12 cellular contexts compared by ENCODE assay signal in genomic region chr22:49923445-49923844, GRCh38. TPM values are rescaled to one million over a fixed set of nuclear protein-coding genes. Genes with fewer than 3 reads are reported as not detected.
A peak's percentile ranks its signal among the peaks of the same experiment; 100 is the strongest.
DNase-seq lines count a peak whose midpoint lies in the region; ATAC-seq and TF ChIP-seq lines count a peak whose summit lies in the region.
"Had no signal": no experiment of that assay in that cellular context is flagged by ENCODE, and none has a peak within 500 bp of the region (broad histone marks: within the 10 kb centered on the region; RNA-seq: fewer than 3 reads in every experiment).

No MANE protein-coding gene starts in this region.

- H3K4me1 Mint-ChIP-seq in activated naive CD4-positive, alpha-beta T cell treated with anti-CD3 and anti-CD28 coated beads, Interleukin-2, amount 50 U/mL, for 24 hours: peaks cover 36% of the 10 kb centered on the region
- peaks cover 10% of the 10 kb centered on the region for H3K4me1 Mint-ChIP-seq in chondrocyte (ENCODE audit: low read depth)
- H3K4me1 Mint-ChIP-seq in stimulated activated memory B cell treated with anti-CD40 and anti-IgM and Interleukin-4, amounts not matched to agents 10 μg/mL and 1 μg/mL and 100 μg/mL, for 72 hours: peaks cover 68% of the 10 kb centered on the region

- intact Hi-C loops in left lung (cut with DNase I): loop anchor here in 1 of 2 donors (10.0 kb wide), 2 partner anchors 61 to 129 kb away; no protein-coding TSS in a partner anchor
- intact Hi-C loops in upper lobe of right lung (cut with DNase I): no loop called here
- intact Hi-C loops in colonic mucosa (cut with DNase I): loop anchor here (10.0 kb wide), 1 partner anchor 221 kb away; no protein-coding TSS in a partner anchor

- H3K9me2 ChIP-seq in OCI-LY1 (ENCODE audit: low read depth, low read length): no peaks in the 10 kb centered on the region

- no peaks in the 10 kb centered on the region for H3K9me3 Mint-ChIP-seq in activated naive CD4-positive, alpha-beta T cell treated with anti-CD3 and anti-CD28 coated beads, Interleukin-2, amount 50 U/mL, for 24 hours
- H3K9me3 Mint-ChIP-seq in activated naive CD4-positive, alpha-beta T cell treated with anti-CD3 and anti-CD28 coated beads, Interleukin-2, amount 50 U/mL, for 72 hours: no peaks in the 10 kb centered on the region
- H3K9me3 Mint-ChIP-seq in chondrocyte (ENCODE audit: low read depth): no peaks in the 10 kb centered on the region
- no peaks in the 10 kb centered on the region for H3K9me3 Mint-ChIP-seq in stimulated activated memory B cell treated with anti-CD40 and anti-IgM and Interleukin-4, amounts not matched to agents 10 μg/mL and 1 μg/mL and 100 μg/mL, for 72 hours
- H3K9me3 Mint-ChIP-seq: stimulated activated naive CD8-positive, alpha-beta T cell treated with anti-CD3 and anti-CD28 coated beads, Interleukin-15, Interleukin-2, amounts not matched to agents 100 ng/mL and 50 ng/mL, for 24 hours had no signal

- peak overlapping the region; percentile 69 for H3K4me2 ChIP-seq in OCI-LY1 (ENCODE audit: low read length)

- DNase-seq in activated naive CD4-positive, alpha-beta T cell treated with anti-CD3 and anti-CD28 coated beads, Interleukin-2, amount 50 U/mL, for 72 hours (ENCODE audit: low spot score in 2 of 2): no peak
- DNase-seq in chondrocyte (ENCODE audit: low spot score) (no peak), left lung (no peak), upper lobe of right lung (no peak), colonic mucosa (no peak)
- DNase-seq: body of pancreas, NCI-H526 treated with DMSO at 0.1 percent for 48 hours, SW 1271 had no signal

- H3K4me3 Mint-ChIP-seq in activated naive CD4-positive, alpha-beta T cell treated with anti-CD3 and anti-CD28 coated beads, Interleukin-2, amount 50 U/mL, for 24 hours: no peak overlapping the region
- no peak overlapping the region for H3K4me3 Mint-ChIP-seq in chondrocyte (ENCODE audit: unreplicated experiment)
- no peak overlapping the region for H3K4me3 Mint-ChIP-seq in stimulated activated memory B cell treated with anti-CD40 and anti-IgM and Interleukin-4, amounts not matched to agents 10 μg/mL and 1 μg/mL and 100 μg/mL, for 72 hours
- H3K4me3 Mint-ChIP-seq: stimulated activated naive CD8-positive, alpha-beta T cell treated with anti-CD3 and anti-CD28 coated beads, Interleukin-15, Interleukin-2, amounts not matched to agents 100 ng/mL and 50 ng/mL, for 24 hours had no signal

- ATAC-seq in activated naive CD4-positive, alpha-beta T cell treated with anti-CD3 and anti-CD28 coated beads, Interleukin-2, amount 50 U/mL, for 72 hours: no peak
- no peak for ATAC-seq in stimulated activated memory B cell treated with anti-CD40 and anti-IgM and Interleukin-4, amounts not matched to agents 10 μg/mL and 1 μg/mL and 100 μg/mL, for 72 hours
- ATAC-seq in left lung: no peak
- ATAC-seq in upper lobe of right lung: no peak
- ATAC-seq: body of pancreas had no signal

- H3K79me2 ChIP-seq in OCI-LY1 (ENCODE audit: insufficient read depth, low read length): no peaks in the 10 kb centered on the region

- no peaks in the 10 kb centered on the region for H3K27me3 ChIP-seq in OCI-LY1 (ENCODE audit: insufficient read depth, low read length)
- H3K27me3 ChIP-seq in left lung: no peaks in the 10 kb centered on the region
- H3K27me3 ChIP-seq in upper lobe of right lung: peaks cover under 1% of the 10 kb centered on the region
- no peaks in the 10 kb centered on the region for H3K27me3 ChIP-seq in colonic mucosa
- H3K27me3 ChIP-seq: body of pancreas had no signal

- H2AFZ ChIP-seq in OCI-LY1 (ENCODE audit: low read length): no peak overlapping the region

- peaks cover 27% of the 10 kb centered on the region; the same call in 1 of the 2 replicates for H3K36me3 ChIP-seq in OCI-LY1 (ENCODE audit: insufficient read depth, low read length)
- peaks cover 0 to 62% of the 10 kb centered on the region in 2 donors for H3K36me3 ChIP-seq in left lung
- H3K36me3 ChIP-seq in upper lobe of right lung: peaks cover 12% of the 10 kb centered on the region
- no peaks in the 10 kb centered on the region for H3K36me3 ChIP-seq in colonic mucosa

- H3F3A ChIP-seq in OCI-LY1 (ENCODE audit: insufficient read depth, low read length): peaks cover 10% of the 10 kb centered on the region

- TF ChIP-seq CTCF in OCI-LY1 (IDR thresholded peaks at IDR 0.05; ENCODE audit: low read length) (peak; percentile 97), chondrocyte (IDR thresholded peaks at IDR 0.05) (peak; percentile 42), left lung (IDR thresholded peaks at IDR 0.05) (no peak), upper lobe of right lung (IDR thresholded peaks at IDR 0.05) (no peak), colonic mucosa (IDR thresholded peaks at IDR 0.05) (no peak)

- peak overlapping the region; percentile 53 for H3K9ac ChIP-seq in OCI-LY1 (ENCODE audit: low read length)
- H3K9ac ChIP-seq in colonic mucosa (ENCODE audit: low read depth in 2 of 2, low read length in 2 of 2): no peak overlapping the region

- peak overlapping the region; percentile 16 for H3K4me3 ChIP-seq in OCI-LY1 (ENCODE audit: low read depth, low read length, poor library complexity, severe bottlenecking)
- no peak overlapping the region for H3K4me3 ChIP-seq in left lung
- no peak overlapping the region for H3K4me3 ChIP-seq in upper lobe of right lung
- no peak overlapping the region for H3K4me3 ChIP-seq in colonic mucosa
- H3K4me3 ChIP-seq: body of pancreas had no signal

- peaks cover 7% of the 10 kb centered on the region for H3K36me3 Mint-ChIP-seq in activated naive CD4-positive, alpha-beta T cell treated with anti-CD3 and anti-CD28 coated beads, Interleukin-2, amount 50 U/mL, for 24 hours
- peaks cover 5 to 8% of the 10 kb centered on the region in 2 donors for H3K36me3 Mint-ChIP-seq in activated naive CD4-positive, alpha-beta T cell treated with anti-CD3 and anti-CD28 coated beads, Interleukin-2, amount 50 U/mL, for 72 hours
- peaks cover 7% of the 10 kb centered on the region for H3K36me3 Mint-ChIP-seq in chondrocyte (ENCODE audit: low read depth)
- H3K36me3 Mint-ChIP-seq in stimulated activated memory B cell treated with anti-CD40 and anti-IgM and Interleukin-4, amounts not matched to agents 10 μg/mL and 1 μg/mL and 100 μg/mL, for 72 hours: peaks cover 21% of the 10 kb centered on the region

- H3K4me1 ChIP-seq in OCI-LY1 (ENCODE audit: insufficient read depth, low read length, severe bottlenecking) (peaks cover 73% of the 10 kb centered on the region), left lung (peaks cover 7 to 29% of the 10 kb centered on the region in 2 donors), upper lobe of right lung (peaks cover 10% of the 10 kb centered on the region), colonic mucosa (no peaks in the 10 kb centered on the region)

- H3K27ac Mint-ChIP-seq in activated naive CD4-positive, alpha-beta T cell treated with anti-CD3 and anti-CD28 coated beads, Interleukin-2, amount 50 U/mL, for 24 hours: peak overlapping the region; percentile 24
- H3K27ac Mint-ChIP-seq in activated naive CD4-positive, alpha-beta T cell treated with anti-CD3 and anti-CD28 coated beads, Interleukin-2, amount 50 U/mL, for 72 hours: peak overlapping the region in 1 of 2 donors; percentile 89
- no peak overlapping the region for H3K27ac Mint-ChIP-seq in chondrocyte (ENCODE audit: unreplicated experiment)
- H3K27ac Mint-ChIP-seq in stimulated activated memory B cell treated with anti-CD40 and anti-IgM and Interleukin-4, amounts not matched to agents 10 μg/mL and 1 μg/mL and 100 μg/mL, for 72 hours: peak overlapping the region; percentile 89
- H3K27ac Mint-ChIP-seq: stimulated activated naive CD8-positive, alpha-beta T cell treated with anti-CD3 and anti-CD28 coated beads, Interleukin-15, Interleukin-2, amounts not matched to agents 100 ng/mL and 50 ng/mL, for 24 hours had no signal

- H3K9me3 ChIP-seq in OCI-LY1 (ENCODE audit: low read length) (no peaks in the 10 kb centered on the region), left lung (no peaks in the 10 kb centered on the region), upper lobe of right lung (no peaks in the 10 kb centered on the region), colonic mucosa (no peaks in the 10 kb centered on the region)
- H3K9me3 ChIP-seq: body of pancreas had no signal

- peak overlapping the region; percentile 99 for H3K27ac ChIP-seq in OCI-LY1 (ENCODE audit: low read depth, low read length, poor library complexity, severe bottlenecking)
- no peak overlapping the region for H3K27ac ChIP-seq in left lung
- no peak overlapping the region for H3K27ac ChIP-seq in upper lobe of right lung
- no peak overlapping the region for H3K27ac ChIP-seq in colonic mucosa
- H3K27ac ChIP-seq: body of pancreas had no signal

- H4K20me1 ChIP-seq in OCI-LY1 (ENCODE audit: insufficient read depth, low read length): no peaks in the 10 kb centered on the region

- H3K27me3 Mint-ChIP-seq in activated naive CD4-positive, alpha-beta T cell treated with anti-CD3 and anti-CD28 coated beads, Interleukin-2, amount 50 U/mL, for 24 hours: no peaks in the 10 kb centered on the region
- H3K27me3 Mint-ChIP-seq in chondrocyte (ENCODE audit: low read depth): no peaks in the 10 kb centered on the region
- H3K27me3 Mint-ChIP-seq in stimulated activated memory B cell treated with anti-CD40 and anti-IgM and Interleukin-4, amounts not matched to agents 10 μg/mL and 1 μg/mL and 100 μg/mL, for 72 hours: no peaks in the 10 kb centered on the region
- H3K27me3 Mint-ChIP-seq: stimulated activated naive CD8-positive, alpha-beta T cell treated with anti-CD3 and anti-CD28 coated beads, Interleukin-15, Interleukin-2, amounts not matched to agents 100 ng/mL and 50 ng/mL, for 24 hours had no signal

RNA-seq across cellular contexts. Expression of gene CRELD2, which starts 5.0 kb away (rescaled TPM):
- 10 to 100 TPM; 19.1 to 31.0 TPM for total RNA-seq in activated naive CD4-positive, alpha-beta T cell treated with anti-CD3 and anti-CD28 coated beads, Interleukin-2, amount 50 U/mL, for 72 hours
- total RNA-seq in chondrocyte (44.3 to 117 TPM (median 49.9 TPM) in 3 replicates), left lung (10 to 100 TPM; 59.7 to 79.7 TPM), upper lobe of right lung (44.2 TPM), colonic mucosa (100 to 1,000 TPM in 1 of 2 donors, 10 to 100 TPM in 1; 43.6 to 133 TPM)

RNA-seq across cellular contexts. Expression of gene ALG12, which starts 5.2 kb away (rescaled TPM):
- 10 to 100 TPM; 14.8 to 15.3 TPM for total RNA-seq in activated naive CD4-positive, alpha-beta T cell treated with anti-CD3 and anti-CD28 coated beads, Interleukin-2, amount 50 U/mL, for 72 hours
- total RNA-seq in chondrocyte: 18.7 to 27.3 TPM (median 20.6 TPM) in 3 replicates
- total RNA-seq in left lung: 10 to 100 TPM; 29.4 to 35.2 TPM
- total RNA-seq in upper lobe of right lung: 28.1 TPM
- total RNA-seq in colonic mucosa: 10 to 100 TPM; 17.8 to 43.5 TPM

RNA-seq across cellular contexts. Expression of gene PIM3, which starts 37.1 kb away (rescaled TPM):
- total RNA-seq in activated naive CD4-positive, alpha-beta T cell treated with anti-CD3 and anti-CD28 coated beads, Interleukin-2, amount 50 U/mL, for 72 hours: 100 to 1,000 TPM in 1 of 2 donors, 10 to 100 TPM in 1; 77.2 to 522 TPM
- total RNA-seq in chondrocyte: 12.0 to 18.2 TPM (median 16.8 TPM) in 3 replicates
- total RNA-seq in left lung: 100 to 1,000 TPM in 1 of 2 donors, 10 to 100 TPM in 1; 80.6 to 129 TPM
- 119 TPM for total RNA-seq in upper lobe of right lung
- 10 to 100 TPM; 65.6 to 74.4 TPM for total RNA-seq in colonic mucosa

Comparison
In these comparisons a context has a peak if more than half of its experiments do, and no peak if none do; other contexts are left out.
1. CTCF ChIP-seq: peak in OCI-LY1 (single experiment) and chondrocyte (single experiment); none in left lung (0 of 2), upper lobe of right lung (single experiment) and colonic mucosa (single experiment).